ENCODE assay signal across 2 cellular contexts in genomic region chr6:8174571-8174970, GRCh38.
TF ChIP-seq lines count a peak whose summit lies in the region.

No MANE protein-coding gene starts in this region.

TF ChIP-seq in IMR-90, 13 proteins besides CTCF, POLR2A, EP300 and RAD21:
- TF ChIP-seq MAZ (IDR thresholded peaks at IDR 0.05; ENCODE audit: borderline replicate concordance, low read depth, low read length) (no peak), FOS (IDR thresholded peaks at IDR 0.05; ENCODE audit: low read depth, low read length) (no peak), NFE2L2 (IDR thresholded peaks at IDR 0.05; ENCODE audit: low read depth, low read length) (no peak), CEBPB (IDR thresholded peaks at IDR 0.05; ENCODE audit: low read depth, low read length) (no peak), CHD1 (IDR thresholded peaks at IDR 0.05; ENCODE audit: low read depth, low read length) (no peak), RCOR1 (IDR thresholded peaks at IDR 0.05; ENCODE audit: insufficient replicate concordance, low read length) (no peak)
- TF ChIP-seq, protein P1, sequence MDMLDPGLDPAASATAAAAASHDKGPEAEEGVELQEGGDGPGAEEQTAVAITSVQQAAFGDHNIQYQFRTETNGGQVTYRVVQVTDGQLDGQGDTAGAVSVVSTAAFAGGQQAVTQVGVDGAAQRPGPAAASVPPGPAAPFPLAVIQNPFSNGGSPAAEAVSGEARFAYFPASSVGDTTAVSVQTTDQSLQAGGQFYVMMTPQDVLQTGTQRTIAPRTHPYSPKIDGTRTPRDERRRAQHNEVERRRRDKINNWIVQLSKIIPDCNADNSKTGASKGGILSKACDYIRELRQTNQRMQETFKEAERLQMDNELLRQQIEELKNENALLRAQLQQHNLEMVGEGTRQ (IDR thresholded peaks at IDR 0.05; ENCODE audit: low read depth, low read length) = no peak
- TF ChIP-seq, protein P2, sequence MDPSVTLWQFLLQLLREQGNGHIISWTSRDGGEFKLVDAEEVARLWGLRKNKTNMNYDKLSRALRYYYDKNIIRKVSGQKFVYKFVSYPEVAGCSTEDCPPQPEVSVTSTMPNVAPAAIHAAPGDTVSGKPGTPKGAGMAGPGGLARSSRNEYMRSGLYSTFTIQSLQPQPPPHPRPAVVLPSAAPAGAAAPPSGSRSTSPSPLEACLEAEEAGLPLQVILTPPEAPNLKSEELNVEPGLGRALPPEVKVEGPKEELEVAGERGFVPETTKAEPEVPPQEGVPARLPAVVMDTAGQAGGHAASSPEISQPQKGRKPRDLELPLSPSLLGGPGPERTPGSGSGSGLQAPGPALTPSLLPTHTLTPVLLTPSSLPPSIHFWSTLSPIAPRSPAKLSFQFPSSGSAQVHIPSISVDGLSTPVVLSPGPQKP (IDR thresholded peaks at IDR 0.05; ENCODE audit: borderline replicate concordance, low read depth, low read length) = no peak
TF ChIP-seq in IMR-90: peak in this region for 0.

TF ChIP-seq in HepG2, 621 proteins besides CTCF, POLR2A, EP300 and RAD21:
- no peak for TF ChIP-seq MLX (CRISPR knock-in tag; IDR thresholded peaks at IDR 0.05)
- TF ChIP-seq ZFP1 (CRISPR knock-in tag; IDR thresholded peaks at IDR 0.05) = no peak
- TF ChIP-seq ZNF720 (CRISPR knock-in tag; IDR thresholded peaks at IDR 0.05) = no peak
- no peak for TF ChIP-seq ZNF549 (CRISPR knock-in tag; IDR thresholded peaks at IDR 0.05)
- no peak for TF ChIP-seq ZNF670 (CRISPR knock-in tag; IDR thresholded peaks at IDR 0.05; ENCODE audit: borderline replicate concordance)
- no peak for TF ChIP-seq NR2F1 (CRISPR knock-in tag; IDR thresholded peaks at IDR 0.05)
- no peak for TF ChIP-seq KLF12 (CRISPR knock-in tag; IDR thresholded peaks at IDR 0.05; ENCODE audit: borderline replicate concordance)
- TF ChIP-seq ZNF629 (CRISPR knock-in tag; conservative IDR thresholded peaks at IDR 0.05) = no peak
- no peak for TF ChIP-seq CEBPB (IDR thresholded peaks at IDR 0.05; ENCODE audit: borderline replicate concordance, low read depth, low read length)
- no peak for TF ChIP-seq ZNF564 (CRISPR knock-in tag; IDR thresholded peaks at IDR 0.05)
- no peak for TF ChIP-seq ZNF768 (CRISPR knock-in tag; IDR thresholded peaks at IDR 0.05)
- TF ChIP-seq ZBTB4 (CRISPR knock-in tag; IDR thresholded peaks at IDR 0.05; ENCODE audit: borderline replicate concordance) = no peak
- TF ChIP-seq E2F5 (CRISPR knock-in tag; conservative IDR thresholded peaks at IDR 0.05) = no peak
TF ChIP-seq in HepG2: peak in this region for 0.
